In the genomic region with DNA sequence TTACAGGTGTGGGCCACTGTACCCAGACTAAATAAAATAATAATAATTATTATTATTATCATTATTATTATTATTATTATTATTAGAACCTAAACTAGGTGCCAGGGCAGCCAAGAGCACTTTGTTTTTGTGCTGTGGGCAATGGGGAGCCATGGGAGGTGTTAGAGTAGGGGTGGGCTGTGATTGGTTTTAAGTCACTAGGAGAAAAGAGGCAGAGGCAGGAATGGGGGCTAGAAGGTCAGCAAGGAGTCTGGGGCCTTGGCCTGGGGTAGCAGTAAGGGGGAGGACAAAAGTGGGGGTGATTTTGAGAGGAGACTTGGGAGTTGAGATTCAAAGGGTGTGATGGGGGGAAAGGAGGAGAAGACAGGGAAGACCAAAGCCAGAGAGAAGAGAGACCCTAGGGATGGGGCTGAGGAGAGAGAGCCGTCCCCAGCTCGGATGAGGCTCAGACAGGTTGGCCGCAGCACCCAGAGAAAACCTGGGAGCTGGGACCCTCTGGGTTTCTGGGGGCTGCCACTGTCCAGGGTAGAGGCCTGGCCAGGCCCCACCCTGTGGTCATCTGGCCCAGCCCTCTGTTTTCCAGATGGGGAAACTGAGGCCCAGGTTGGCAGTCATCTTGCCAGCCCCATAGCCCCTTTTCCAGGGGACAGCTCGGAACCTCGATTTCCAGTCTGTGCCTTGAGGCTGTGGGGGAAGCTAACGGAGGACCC, we compare ENCODE assay signal across 9 cellular contexts. TPM values are rescaled to one million over a fixed set of nuclear protein-coding genes. Genes with fewer than 3 reads are reported as not detected.
A peak's percentile ranks its signal among the peaks of the same experiment; 100 is the strongest.
DNase-seq lines count a peak whose midpoint lies in the region; ATAC-seq, FAIRE-seq and TF ChIP-seq lines count a peak whose summit lies in the region.
"Had no signal": no experiment of that assay in that cellular context is flagged by ENCODE, and none has a peak within 500 bp of the region (broad histone marks: within the 10 kb centered on the region; RNA-seq: fewer than 3 reads in every experiment).

No MANE protein-coding gene starts in this region.

- TF ChIP-seq RAD21 in K562 (CRISPR knock-in tag; conservative IDR thresholded peaks at IDR 0.05 in 1 of 2, IDR thresholded peaks at IDR 0.05 in 1 of 2) = no peak

- no peak for TF ChIP-seq CTCF in K562 (IDR thresholded peaks at IDR 0.05 in 2 of 3, conservative IDR thresholded peaks at IDR 0.05 in 1 of 3; ENCODE audit: insufficient read depth in 2 of 3, low read depth in 1 of 3, low read length in 3 of 3)
- no peak for TF ChIP-seq CTCF in thyroid gland (IDR thresholded peaks at IDR 0.05)
- TF ChIP-seq CTCF in OCI-LY7 (conservative IDR thresholded peaks at IDR 0.05; ENCODE audit: low read length) = no peak

- H3K9me3 Mint-ChIP-seq in activated CD4-positive, alpha-beta T cell treated with anti-CD3 and anti-CD28 coated beads, Interleukin-2, amount 10 ng/mL, durations not matched to agents 7 days and 5 days = peaks cover 6% of the 10 kb centered on the region
- no peaks in the 10 kb centered on the region for H3K9me3 Mint-ChIP-seq in activated CD8-positive, alpha-beta memory T cell treated with anti-CD3 and anti-CD28 coated beads, Interleukin-2, amount 10 ng/mL, durations not matched to agents 7 days and 5 days (ENCODE audit: low read depth)

- WGBS in K562 (ENCODE audit: insufficient coverage, low coverage, missing lambda C conversion rate) = 67% methylated on average over 3 of the region's 6 CpGs
- WGBS in thyroid gland, 2 donors = 91 to 95% methylated on average over 6 of the region's 6 CpGs

- intact Hi-C loops in K562 (cut with micrococcal nuclease) = no loop called here
- intact Hi-C loops in thyroid gland (cut with DNase I) = no loop called here
- intact Hi-C loops in OCI-LY7 (cut with micrococcal nuclease; ENCODE audit: unreplicated experiment) = no loop called here

- H3K79me2 ChIP-seq in K562 (ENCODE audit: control insufficient read depth, insufficient read depth, low read length) = no peaks in the 10 kb centered on the region
- no peaks in the 10 kb centered on the region for H3K79me2 ChIP-seq in OCI-LY7 (ENCODE audit: insufficient read depth, low read depth, low read length)

- no peaks in the 10 kb centered on the region for H3K27me3 Mint-ChIP-seq in activated CD4-positive, alpha-beta T cell treated with anti-CD3 and anti-CD28 coated beads, Interleukin-2, amount 10 ng/mL, durations not matched to agents 7 days and 5 days
- H3K27me3 Mint-ChIP-seq in activated CD8-positive, alpha-beta memory T cell treated with anti-CD3 and anti-CD28 coated beads, Interleukin-2, amount 10 ng/mL, durations not matched to agents 7 days and 5 days = no peaks in the 10 kb centered on the region

- ATAC-seq in K562 (no peak), HG03045 (IDR thresholded peaks at IDR 0.05; ENCODE audit: unreplicated experiment) (no peak)
- ATAC-seq in activated CD8-positive, alpha-beta memory T cell treated with anti-CD3 and anti-CD28 coated beads, Interleukin-2, amount 10 ng/mL, durations not matched to agents 7 days and 5 days = no peak

- BruUV-seq in K562 (replicated peaks; lab: Mats Ljungman, UMichigan) = no TSS peak
- no TSS peak for BruUV-seq in OCI-LY7 (replicated peaks; lab: Mats Ljungman, UMichigan)

- H3K9ac ChIP-seq in K562 (ENCODE audit: insufficient read depth in 1 of 2, low read depth in 2 of 2, low read length in 2 of 2) (peak overlapping the region in 1 of 2 experiments; percentile 58; a peak in 2 of 4 replicates), mucosa of rectum (ENCODE audit: low read depth in 1 of 2, low read length in 2 of 2) (no peak overlapping the region)

- peaks cover 36% of the 10 kb centered on the region for H3K4me1 Mint-ChIP-seq in activated CD4-positive, alpha-beta T cell treated with anti-CD3 and anti-CD28 coated beads, Interleukin-2, amount 10 ng/mL, durations not matched to agents 7 days and 5 days
- H3K4me1 Mint-ChIP-seq in activated CD8-positive, alpha-beta memory T cell treated with anti-CD3 and anti-CD28 coated beads, Interleukin-2, amount 10 ng/mL, durations not matched to agents 7 days and 5 days = peaks cover 24% of the 10 kb centered on the region

- POLR2A ChIA-PET in activated CD4-positive, alpha-beta T cell treated with anti-CD3 and anti-CD28 coated beads, Interleukin-2, amount 10 ng/mL, durations not matched to agents 7 days and 5 days (lab: Charles Lee) = no interaction called here
- POLR2A ChIA-PET in K562 (lab: Yijun Ruan, JAX) (interaction anchor here (1.0 to 1.6 kb wide), 2 partner anchors 15 to 26 kb away, joined by 3 to 6 read pairs; no protein-coding TSS in a partner anchor), OCI-LY7 (lab: Charles Lee) (no interaction called here)

- DNase-seq in activated CD4-positive, alpha-beta T cell treated with anti-CD3 and anti-CD28 coated beads, Interleukin-2, amount 10 ng/mL, durations not matched to agents 7 days and 5 days = no peak
- no peak for DNase-seq in activated CD4-positive, alpha-beta T cell treated with anti-CD3 and anti-CD28 coated beads for 1 hour
- DNase-seq in K562 (ENCODE audit: extremely low read depth in 1 of 4, low spot score in 3 of 4) (no peak), thyroid gland (no peak), OCI-LY7 (ENCODE audit: low spot score) (no peak)
- DNase-seq in activated CD8-positive, alpha-beta memory T cell treated with anti-CD3 and anti-CD28 coated beads, Interleukin-2, amount 10 ng/mL, durations not matched to agents 7 days and 5 days = no peak

- H3K36me3 ChIP-seq in K562 (ENCODE audit: control insufficient read depth, insufficient read depth, low read length) = peaks cover 8% of the 10 kb centered on the region; the same call in 1 of the 3 replicates
- H3K36me3 ChIP-seq in mucosa of rectum (ENCODE audit: control insufficient read depth in 2 of 2, insufficient read depth in 2 of 2, low read length in 2 of 2) = peaks cover 1 to 2% of the 10 kb centered on the region in 2 donors
- H3K36me3 ChIP-seq in thyroid gland = peaks cover 1 to 4% of the 10 kb centered on the region in 2 donors
- peaks cover 9% of the 10 kb centered on the region for H3K36me3 ChIP-seq in OCI-LY7 (ENCODE audit: insufficient read depth, low read length)

- H3K27ac ChIP-seq in K562 (ENCODE audit: extremely low read depth, low read depth, low read length) (no peak overlapping the region), mucosa of rectum (ENCODE audit: low read depth in 2 of 2, low read length in 2 of 2) (peak overlapping the region; percentile 32 to 99), thyroid gland (peak overlapping the region; percentile 83 to 94 (median 93)), OCI-LY7 (ENCODE audit: low read depth, low read length, poor library complexity, severe bottlenecking) (no peak overlapping the region)

- no peaks in the 10 kb centered on the region for H3K9me1 ChIP-seq in K562 (ENCODE audit: control insufficient read depth, insufficient read depth, low read length)

- H3K9me2 ChIP-seq in OCI-LY7 (ENCODE audit: insufficient read depth, low read length) = no peaks in the 10 kb centered on the region

- no peak overlapping the region for H3K4me3 ChIP-seq in K562
- no peak overlapping the region for H3K4me3 ChIP-seq in mucosa of rectum (ENCODE audit: low read length in 2 of 2)
- H3K4me3 ChIP-seq in thyroid gland (replicated peaks in 1 of 3) = no peak overlapping the region
- H3K4me3 ChIP-seq in OCI-LY7 (ENCODE audit: low read depth, low read length, poor library complexity, severe bottlenecking) = no peak overlapping the region

- no peak overlapping the region for H3K4me2 ChIP-seq in K562 (ENCODE audit: insufficient read depth, low read length)
- no peak overlapping the region for H3K4me2 ChIP-seq in OCI-LY7 (ENCODE audit: low read length)

- H3K27me3 ChIP-seq in K562 (ENCODE audit: control insufficient read depth in 2 of 2, insufficient read depth in 2 of 2, low read length in 2 of 2) (no peaks in the 10 kb centered on the region), mucosa of rectum (ENCODE audit: control insufficient read depth in 2 of 2, insufficient read depth in 2 of 2, low read length in 2 of 2) (no peaks in the 10 kb centered on the region), thyroid gland (no peaks in the 10 kb centered on the region)

- H3K27ac Mint-ChIP-seq in activated CD4-positive, alpha-beta T cell treated with anti-CD3 and anti-CD28 coated beads, Interleukin-2, amount 10 ng/mL, durations not matched to agents 7 days and 5 days = peak overlapping the region; percentile 54
- H3K27ac Mint-ChIP-seq in activated CD8-positive, alpha-beta memory T cell treated with anti-CD3 and anti-CD28 coated beads, Interleukin-2, amount 10 ng/mL, durations not matched to agents 7 days and 5 days = no peak overlapping the region
- H3K27ac Mint-ChIP-seq: endodermal cell had no signal

- peaks cover 6% of the 10 kb centered on the region for H3K36me3 Mint-ChIP-seq in activated CD4-positive, alpha-beta T cell treated with anti-CD3 and anti-CD28 coated beads, Interleukin-2, amount 10 ng/mL, durations not matched to agents 7 days and 5 days (ENCODE audit: low read depth)
- no peaks in the 10 kb centered on the region for H3K36me3 Mint-ChIP-seq in activated CD8-positive, alpha-beta memory T cell treated with anti-CD3 and anti-CD28 coated beads, Interleukin-2, amount 10 ng/mL, durations not matched to agents 7 days and 5 days

- no peak overlapping the region for H3K4me3 Mint-ChIP-seq in activated CD4-positive, alpha-beta T cell treated with anti-CD3 and anti-CD28 coated beads, Interleukin-2, amount 10 ng/mL, durations not matched to agents 7 days and 5 days
- H3K4me3 Mint-ChIP-seq in activated CD8-positive, alpha-beta memory T cell treated with anti-CD3 and anti-CD28 coated beads, Interleukin-2, amount 10 ng/mL, durations not matched to agents 7 days and 5 days = no peak overlapping the region
- H3K4me3 Mint-ChIP-seq: endodermal cell had no signal

- no peak for FAIRE-seq in K562 (lab: Jason Lieb, UNC)

- TF ChIP-seq POLR2A in K562 (conservative IDR thresholded peaks at IDR 0.05) = no peak
- no peak for TF ChIP-seq POLR2A in thyroid gland (IDR thresholded peaks at IDR 0.05)

- CTCF ChIA-PET in activated CD4-positive, alpha-beta T cell treated with anti-CD3 and anti-CD28 coated beads, Interleukin-2, amount 10 ng/mL, durations not matched to agents 7 days and 5 days (lab: Charles Lee) = interaction anchor here (0.8 to 2.1 kb wide), 4 partner anchors 9 to 27 kb away, joined by 3 to 5 read pairs (median 4); no protein-coding TSS in a partner anchor
- CTCF ChIA-PET in K562 (lab: Yijun Ruan, JAX; ENCODE audit: low intra/inter-chr PET ratio) (no interaction called here), OCI-LY7 (lab: Charles Lee; ENCODE audit: unreplicated experiment) (no interaction called here)
- CTCF ChIA-PET in activated CD8-positive, alpha-beta memory T cell treated with anti-CD3 and anti-CD28 coated beads, Interleukin-2, amount 10 ng/mL, durations not matched to agents 7 days and 5 days (lab: Charles Lee) = interaction anchor here (0.9 to 2.1 kb wide), 4 partner anchors 10 to 136 kb away, joined by 3 to 14 read pairs (median 6); no protein-coding TSS in a partner anchor

- H3K9me3 ChIP-seq in K562 (replicated peaks; ENCODE audit: control insufficient read depth, insufficient read depth, low read depth, low read length) (peaks cover 7% of the 10 kb centered on the region), mucosa of rectum (ENCODE audit: control insufficient read depth in 2 of 2, low read length in 2 of 2) (no peaks in the 10 kb centered on the region), thyroid gland (no peaks in the 10 kb centered on the region), OCI-LY7 (ENCODE audit: low read length) (no peaks in the 10 kb centered on the region)

- H2AFZ ChIP-seq in K562 (ENCODE audit: low read depth, low read length) (no peak overlapping the region), OCI-LY7 (ENCODE audit: low read length) (no peak overlapping the region)

- H3K4me1 ChIP-seq in K562 (replicated peaks in 1 of 2; ENCODE audit: control insufficient read depth in 2 of 2, insufficient read depth in 2 of 2, low read length in 2 of 2) (peaks cover 3 to 43% of the 10 kb centered on the region in 2 experiments; a peak in 3 of 5 replicates), mucosa of rectum (ENCODE audit: control insufficient read depth in 2 of 2, insufficient read depth in 2 of 2, low read length in 2 of 2) (peaks cover 11 to 26% of the 10 kb centered on the region in 2 donors), thyroid gland (peaks cover 26 to 49% of the 10 kb centered on the region in 2 donors), OCI-LY7 (ENCODE audit: insufficient read depth, low read length, poor library complexity, severe bottlenecking) (peaks cover 11% of the 10 kb centered on the region)

- H4K20me1 ChIP-seq in K562 (replicated peaks; ENCODE audit: control insufficient read depth, insufficient read depth, low read length) (no peaks in the 10 kb centered on the region), OCI-LY7 (ENCODE audit: insufficient read depth, low read length) (no peaks in the 10 kb centered on the region)

- no peak for TF ChIP-seq EP300 in K562 (IDR thresholded peaks at IDR 0.05; ENCODE audit: low read length)

- in situ Hi-C loops in K562 (cut with MboI) = no loop called here

RNA-seq across cellular contexts. Expression of a gene that starts 17.8 kb away (rescaled TPM):
- total RNA-seq in activated CD4-positive, alpha-beta T cell treated with anti-CD3 and anti-CD28 coated beads, Interleukin-2, amount 10 ng/mL, durations not matched to agents 7 days and 5 days = 10 to 100 TPM; 61.3 to 66.3 TPM
- total RNA-seq in K562 (2011; cell fraction: chromatin; rRNA removed; ENCODE audit: low replicate concordance) = 7.3 and 29.0 TPM in 2 replicates
- 16.4 and 17.0 TPM in 2 replicates for total RNA-seq in K562 (2011; cell fraction: nucleolus; rRNA removed)
- 14.3 and 16.7 TPM in 2 replicates for total RNA-seq in K562 (2011; cell fraction: nucleoplasm; rRNA removed)
- total RNA-seq in K562 (2014; rRNA removed) = 5.6 and 8.1 TPM in 2 replicates
- total RNA-seq in K562 (2014; rRNA removed; fragmentation: Illumina TruSeq; extraction: Trizol) = 1.5 and 2.0 TPM in 2 replicates
- total RNA-seq in K562 (2015; rRNA removed; fragmentation: Illumina TruSeq; extraction: Trizol) = 6.4 and 6.9 TPM in 2 replicates
- 13.3 and 15.6 TPM in 2 replicates for total RNA-seq in K562 (2021)
- 10.2 and 30.9 TPM in 2 replicates for polyA plus RNA-seq in K562 (2011; rRNA removed)
- 21.5 and 25.6 TPM in 2 replicates for polyA plus RNA-seq in K562 (2011; cell fraction: cytosol; rRNA removed)
- polyA plus RNA-seq in K562 (2011; cell fraction: nucleus; rRNA removed) = 21.2 and 25.9 TPM in 2 replicates
- 18.5 and 62.5 TPM in 2 replicates for polyA plus RNA-seq in K562 (2012)
- 7.4 and 11.0 TPM in 2 replicates for polyA plus RNA-seq in K562 (2014; fragmentation: Illumina TruSeq; extraction: Trizol)
- polyA plus RNA-seq in K562 (2014; fragmentation: Nextera tagmentation; extraction: Ambion mirVana) = under 1 TPM; 0.10 to 0.28 TPM
- 9.6 TPM in 2 replicates for polyA plus RNA-seq in K562 (2014; rRNA removed)
- polyA minus RNA-seq in K562 (2011; rRNA and poly(A)+ RNA removed) = 4.1 and 4.9 TPM in 2 replicates
- 15.5 and 42.0 TPM in 2 replicates for polyA minus RNA-seq in K562 (2011; cell fraction: cytosol; rRNA and poly(A)+ RNA removed)
- 5.9 and 11.9 TPM in 2 replicates for polyA minus RNA-seq in K562 (2011; cell fraction: nucleus; rRNA and poly(A)+ RNA removed)
- 10 to 100 TPM; 74.8 to 89.9 (median 76.2) TPM for total RNA-seq in thyroid gland
- 41.9 and 53.9 TPM in 2 replicates for total RNA-seq in OCI-LY7 (2014; rRNA removed; shearing (Covaris generic))
- 91.6 and 109 TPM in 2 replicates for total RNA-seq in OCI-LY7 (2022)
- 10 to 100 TPM; 37.4 to 52.7 TPM for total RNA-seq in activated CD8-positive, alpha-beta memory T cell treated with anti-CD3 and anti-CD28 coated beads, Interleukin-2, amount 10 ng/mL, durations not matched to agents 7 days and 5 days

RNA-seq across cellular contexts. Expression of a gene that starts 17.8 kb away (rescaled TPM):
- 100 to 1,000 TPM; 198 to 228 TPM for total RNA-seq in activated CD4-positive, alpha-beta T cell treated with anti-CD3 and anti-CD28 coated beads, Interleukin-2, amount 10 ng/mL, durations not matched to agents 7 days and 5 days
- total RNA-seq in K562 (2011; cell fraction: chromatin; rRNA removed; ENCODE audit: low replicate concordance) = 62.3 and 206 TPM in 2 replicates
- 137 and 161 TPM in 2 replicates for total RNA-seq in K562 (2011; cell fraction: nucleolus; rRNA removed)
- 83.2 and 85.9 TPM in 2 replicates for total RNA-seq in K562 (2011; cell fraction: nucleoplasm; rRNA removed)
- total RNA-seq in K562 (2014; rRNA removed) (83.9 and 114 TPM in 2 replicates), K562 (2014; rRNA removed; fragmentation: Illumina TruSeq; extraction: Trizol) (19.3 and 22.0 TPM in 2 replicates), K562 (2015; rRNA removed; fragmentation: Illumina TruSeq; extraction: Trizol) (48.6 and 51.9 TPM in 2 replicates), K562 (2021) (179 and 191 TPM in 2 replicates), thyroid gland (100 to 1,000 TPM; 106 to 161 (median 123) TPM), OCI-LY7 (2022) (200 and 225 TPM in 2 replicates)
- polyA plus RNA-seq in K562 (2011; rRNA removed) (59.3 and 97.4 TPM in 2 replicates), K562 (2014; fragmentation: Illumina TruSeq; extraction: Trizol) (44.6 and 77.5 TPM in 2 replicates), K562 (2014; fragmentation: Nextera tagmentation; extraction: Ambion mirVana) (1 to 10 TPM; 5.1 to 5.5 TPM), K562 (2014; rRNA removed) (87.2 and 91.7 TPM in 2 replicates)
- polyA plus RNA-seq in K562 (2011; cell fraction: cytosol; rRNA removed) = 77.0 and 149 TPM in 2 replicates
- polyA plus RNA-seq in K562 (2011; cell fraction: nucleus; rRNA removed) = 131 and 186 TPM in 2 replicates
- polyA plus RNA-seq in K562 (2012) = 69.2 and 176 TPM in 2 replicates
- 39.4 and 48.9 TPM in 2 replicates for polyA minus RNA-seq in K562 (2011; rRNA and poly(A)+ RNA removed)
- 99.7 and 155 TPM in 2 replicates for polyA minus RNA-seq in K562 (2011; cell fraction: cytosol; rRNA and poly(A)+ RNA removed)
- polyA minus RNA-seq in K562 (2011; cell fraction: nucleus; rRNA and poly(A)+ RNA removed) = 43.6 and 57.8 TPM in 2 replicates
- total RNA-seq in OCI-LY7 (2014; rRNA removed; shearing (Covaris generic)) = 97.0 and 115 TPM in 2 replicates
- 100 to 1,000 TPM; 196 to 201 TPM for total RNA-seq in activated CD8-positive, alpha-beta memory T cell treated with anti-CD3 and anti-CD28 coated beads, Interleukin-2, amount 10 ng/mL, durations not matched to agents 7 days and 5 days

Comparison
In these comparisons a context has a peak if more than half of its experiments do, and no peak if none do; other contexts are left out.
1. H3K27ac ChIP-seq: peak in mucosa of rectum (2 of 2) and thyroid gland (3 of 3); none in K562 (single experiment) and OCI-LY7 (single experiment).
2. CTCF ChIA-PET loops: an anchor here in activated CD4-positive, alpha-beta T cell treated with anti-CD3 and anti-CD28 coated beads, Interleukin-2, amount 10 ng/mL, durations not matched to agents 7 days and 5 days (0.8 to 2.1 kb wide) and activated CD8-positive, alpha-beta memory T cell treated with anti-CD3 and anti-CD28 coated beads, Interleukin-2, amount 10 ng/mL, durations not matched to agents 7 days and 5 days (0.9 to 2.1 kb wide); none called in K562 and OCI-LY7.